Comparison of ENCODE assay signal across 22 cellular contexts in the genomic region with DNA sequence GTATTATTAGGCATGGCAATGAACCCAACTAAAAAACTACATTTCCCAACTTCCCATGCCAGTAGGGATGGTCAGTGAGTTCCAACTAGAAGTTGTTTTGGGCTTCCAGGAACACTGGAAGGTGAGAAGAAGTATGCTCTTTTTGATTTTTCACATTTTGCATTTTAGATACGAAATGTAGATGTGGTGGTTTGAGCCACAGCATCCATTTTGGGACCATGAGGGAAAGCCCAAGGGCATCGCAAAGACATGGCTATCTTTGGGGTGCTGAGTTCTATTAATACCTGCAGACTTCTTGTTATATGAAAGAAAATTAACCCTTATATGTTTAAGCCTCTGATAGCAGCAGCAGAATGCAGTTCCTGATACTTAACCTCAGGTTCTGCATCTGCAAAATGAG.
DNase-seq lines count a peak whose midpoint lies in the region; ATAC-seq, FAIRE-seq and TF ChIP-seq lines count a peak whose summit lies in the region.
"Had no signal": no experiment of that assay in that cellular context is flagged by ENCODE, and none has a peak within 500 bp of the region (broad histone marks: within the 10 kb centered on the region; RNA-seq: fewer than 3 reads in every experiment).

No MANE protein-coding gene starts in this region.

- H3K56ac ChIP-seq in H1 (replicated peaks; ENCODE audit: insufficient read length, low read depth, low read length), result no peak overlapping the region

- H2BK15ac ChIP-seq in H1 (ENCODE audit: low read length), result no peak overlapping the region

- peaks cover 9 to 97% of the 10 kb centered on the region in 2 experiments for H3K79me2 ChIP-seq in H1 (ENCODE audit: control insufficient read depth in 1 of 2, insufficient read depth in 2 of 2, low read length in 2 of 2)

- no peak overlapping the region for H2AK5ac ChIP-seq in H1 (ENCODE audit: low read depth, low read length)

- H3K23ac ChIP-seq in H1 (ENCODE audit: insufficient read length), result no peak overlapping the region

- H3K79me1 ChIP-seq in H1 (ENCODE audit: low read depth, low read length), result peaks cover 8% of the 10 kb centered on the region; the same call in 1 of the 2 replicates

- H3K4me3 Mint-ChIP-seq in nephron progenitor cell, result no peak overlapping the region
- H3K4me3 Mint-ChIP-seq: B cell; CD4-positive, alpha-beta T cell; CD8-positive, alpha-beta T cell had no signal

- FAIRE-seq in H1 (lab: Jason Lieb, UNC), result no peak
- FAIRE-seq: A549, D721Med, G401.6, GM12878, GM12892, GM18507 had no signal

- TF ChIP-seq EP300 in H1 (IDR thresholded peaks at IDR 0.05; ENCODE audit: borderline replicate concordance in 1 of 2, low read depth in 2 of 2, low read length in 2 of 2), result no peak

- H3K9me3 ChIP-seq in HEK293 (ENCODE audit: control insufficient read depth, insufficient read depth, low read depth, low read length), result no peaks in the 10 kb centered on the region
- no peaks in the 10 kb centered on the region for H3K9me3 ChIP-seq in H1 (ENCODE audit: insufficient read depth in 2 of 2, low read depth in 1 of 2, low read length in 1 of 2)
- H3K9me3 ChIP-seq: A549, Caco-2 had no signal

- TF ChIP-seq CTCF in HEK293 (tag by site-specific recombination; IDR thresholded peaks at IDR 0.05) (no peak), H1 (IDR thresholded peaks at IDR 0.05; ENCODE audit: control extremely low read depth in 1 of 3, insufficient read depth in 1 of 3, low read depth in 1 of 3, low read length in 3 of 3) (no peak), nephron progenitor cell (IDR thresholded peaks at IDR 0.05) (no peak), GM10266 (IDR thresholded peaks at IDR 0.05; ENCODE audit: control insufficient read depth, insufficient read depth, low read depth, missing control alignments) (no peak)

- no peak overlapping the region for H3K27ac ChIP-seq in HEK293 (ENCODE audit: extremely low read depth, low read depth, low read length)
- no peak overlapping the region for H3K27ac ChIP-seq in H1 (ENCODE audit: low read depth, low read length)
- H3K27ac ChIP-seq: 22Rv1; A549; BLaER1 treated with 17β-estradiol and CSF1 and Interleukin-3, amounts not matched to agents 10 nM and 100 nM; C4-2B had no signal

- no peaks in the 10 kb centered on the region for H3K23me2 ChIP-seq in H1 (ENCODE audit: low read depth, low read length)

- no peak overlapping the region for H2AFZ ChIP-seq in H1 (ENCODE audit: low read length)

- H3K36me3 Mint-ChIP-seq in nephron progenitor cell (ENCODE audit: low read depth), result peaks cover 53% of the 10 kb centered on the region
- H3K36me3 Mint-ChIP-seq: CD8-positive, alpha-beta T cell had no signal

- H2BK120ac ChIP-seq in H1 (replicated peaks; ENCODE audit: low read depth, low read length), result no peak overlapping the region

- intact Hi-C loops in left cardiac atrium (cut with DNase I), result no loop called here

- DNase-seq in H1 (ENCODE audit: low read depth in 1 of 2, low spot score in 2 of 2) (no peak), nephron progenitor cell (no peak), GM10266 (ENCODE audit: extremely low spot score) (no peak), left cardiac atrium (no peak)
- DNase-seq: AML-193; Caco-2; Calu3; CD4-positive, alpha-beta T cell; CD8-positive, alpha-beta T cell; DMS79 treated with DMSO at 0.1 percent for 48 hours; GF-D8 had no signal

- no peak overlapping the region for H3K4ac ChIP-seq in H1 (replicated peaks; ENCODE audit: insufficient read length, low read depth, low read length)

- H4K5ac ChIP-seq in H1 (ENCODE audit: insufficient read length, low read depth, low read length), result no peak overlapping the region

- H4K91ac ChIP-seq in H1 (replicated peaks; ENCODE audit: insufficient read length, low read length), result no peak overlapping the region

- no peaks in the 10 kb centered on the region for H3K27me3 ChIP-seq in H1 (replicated peaks in 1 of 4; ENCODE audit: control insufficient read depth in 3 of 4, extremely low read depth in 1 of 4, insufficient read depth in 3 of 4, low read length in 3 of 4)
- H3K27me3 ChIP-seq: BLaER1 treated with 17β-estradiol and CSF1 and Interleukin-3, amounts not matched to agents 10 nM and 100 nM had no signal

- H3K4me1 ChIP-seq in HEK293 (ENCODE audit: control insufficient read depth, insufficient read depth, low read length) (peaks cover 17% of the 10 kb centered on the region), H1 (replicated peaks in 1 of 4; ENCODE audit: control insufficient read depth in 3 of 4, insufficient read depth in 4 of 4, low read length in 3 of 4) (peaks cover 0 to 10% (median 7%) of the 10 kb centered on the region in 4 experiments; a peak in 4 of 7 replicates)
- H3K4me1 ChIP-seq: BLaER1 treated with 17β-estradiol and CSF1 and Interleukin-3, amounts not matched to agents 10 nM and 100 nM had no signal

- no peak overlapping the region for H3K9ac ChIP-seq in H1 (replicated peaks in 1 of 4; ENCODE audit: extremely low read depth in 1 of 4, low read depth in 3 of 4, low read length in 3 of 4)
- H3K9ac ChIP-seq: BLaER1 treated with 17β-estradiol and CSF1 and Interleukin-3, amounts not matched to agents 10 nM and 100 nM had no signal

- no peak for ATAC-seq in left cardiac atrium
- ATAC-seq: A549; CD8-positive, alpha-beta T cell; GM12878 had no signal

- CTCF ChIA-PET in HEK293 (lab: Yijun Ruan, JAX), result interaction anchor here (1.3 kb wide), 1 partner anchor 9 kb away, joined by 3 read pairs; no protein-coding TSS in a partner anchor
- CTCF ChIA-PET in H1 (lab: Charles Lee; ENCODE audit: partially characterized antibody), result no interaction called here

- H3K36me3 ChIP-seq in HEK293 (ENCODE audit: control insufficient read depth in 2 of 2, insufficient read depth in 1 of 2, low read length in 2 of 2) (no peaks in the 10 kb centered on the region), H1 (ENCODE audit: control insufficient read depth in 2 of 4, insufficient read depth in 4 of 4, low read length in 3 of 4) (peaks cover 0 to 13% (median 3%) of the 10 kb centered on the region in 4 experiments; a peak in 4 of 8 replicates)

- H4K20me1 ChIP-seq in H1 (replicated peaks in 1 of 2; ENCODE audit: control insufficient read depth in 1 of 2, insufficient read depth in 2 of 2, low read length in 2 of 2), result peaks cover 11 to 26% of the 10 kb centered on the region in 2 experiments
- H4K20me1 ChIP-seq: BLaER1 treated with 17β-estradiol and CSF1 and Interleukin-3, amounts not matched to agents 10 nM and 100 nM had no signal

- no peak overlapping the region for H4K8ac ChIP-seq in H1 (ENCODE audit: extremely low read depth, insufficient read depth, low read length)

- TF ChIP-seq POLR2A in H1 (IDR thresholded peaks at IDR 0.05; ENCODE audit: control extremely low read depth in 1 of 2, low read depth in 2 of 2, low read length in 2 of 2), result no peak

- H3K27me3 Mint-ChIP-seq in nephron progenitor cell (ENCODE audit: low read depth, poor library complexity), result no peaks in the 10 kb centered on the region
- H3K27me3 Mint-ChIP-seq: CD4-positive, alpha-beta T cell had no signal

- POLR2A ChIA-PET in HEK293 (lab: Yijun Ruan, JAX) (no interaction called here), H1 (lab: Charles Lee; ENCODE audit: partially characterized antibody) (no interaction called here)

- no peaks in the 10 kb centered on the region for H3K9me3 Mint-ChIP-seq in nephron progenitor cell
- H3K9me3 Mint-ChIP-seq: CD4-positive, alpha-beta T cell had no signal

- H3K4me3 ChIP-seq in HEK293 (ENCODE audit: low read depth, low read length), result no peak overlapping the region
- no peak overlapping the region for H3K4me3 ChIP-seq in H1 (ENCODE audit: extremely low read depth in 1 of 4, insufficient read depth in 2 of 4, low read depth in 3 of 4, low read length in 4 of 4)
- H3K4me3 ChIP-seq: A549; BLaER1 treated with 17β-estradiol and CSF1 and Interleukin-3, amounts not matched to agents 10 nM and 100 nM; GM12878 had no signal

- H3K4me2 ChIP-seq in H1 (ENCODE audit: insufficient read depth in 1 of 2, low read depth in 2 of 2, low read length in 2 of 2), result no peak overlapping the region
- H3K4me2 ChIP-seq: A549; BLaER1 treated with 17β-estradiol and CSF1 and Interleukin-3, amounts not matched to agents 10 nM and 100 nM had no signal

- peak overlapping the region; percentile 26 for H3K27ac Mint-ChIP-seq in nephron progenitor cell
- H3K27ac Mint-ChIP-seq: B cell; CD4-positive, alpha-beta T cell; CD8-positive, alpha-beta T cell had no signal

- WGBS in H1 (ENCODE audit: extremely low coverage in 1 of 2, insufficient coverage in 1 of 2, insufficient read length in 1 of 2, insufficient replicate concordance in 2 of 2, low coverage in 1 of 2, low lambda C conversion rate in 2 of 2, missing lambda C conversion rate in 1 of 2), 2 experiments, result 89% methylated on average over 2 of the region's 2 CpGs; no CpG with 5 or more reads in 1 of the 2 experiments

- H2BK20ac ChIP-seq in H1 (ENCODE audit: low read length), result no peak overlapping the region

- H2BK12ac ChIP-seq in H1 (ENCODE audit: low read depth, low read length), result no peak overlapping the region

- TF ChIP-seq RAD21 in H1 (IDR thresholded peaks at IDR 0.05 in 1 of 2, conservative IDR thresholded peaks at IDR 0.05 in 1 of 2; ENCODE audit: low read depth in 2 of 2, low read length in 2 of 2), result no peak

- no peak overlapping the region for H3K14ac ChIP-seq in H1 (ENCODE audit: insufficient read length)

- no peak overlapping the region for H2BK5ac ChIP-seq in H1 (ENCODE audit: low read depth, low read length)

- no peak overlapping the region for H3K18ac ChIP-seq in H1 (ENCODE audit: extremely low read depth, low read length)

- peaks cover 14% of the 10 kb centered on the region for H3K4me1 Mint-ChIP-seq in nephron progenitor cell
- H3K4me1 Mint-ChIP-seq: B cell had no signal

TF ChIP-seq in HEK293, 187 proteins besides CTCF, POLR2A, EP300 and RAD21 (continues in another document):
- TF ChIP-seq ZNF580 (tag by site-specific recombination; IDR thresholded peaks at IDR 0.05), result peak; percentile 76

TF ChIP-seq in H1, 55 proteins besides CTCF, POLR2A, EP300 and RAD21:
- TF ChIP-seq KDM1A (IDR thresholded peaks at IDR 0.05; ENCODE audit: borderline replicate concordance, low read length) (peak; percentile 86), SAP30 (IDR thresholded peaks at IDR 0.05; ENCODE audit: insufficient read depth, insufficient replicate concordance, low read length) (no peak), HDAC2 (IDR thresholded peaks at IDR 0.05; ENCODE audit: borderline replicate concordance in 1 of 2, low read depth in 2 of 2, low read length in 2 of 2) (peak in 1 of 2 experiments; percentile 89; a peak in 1 of 4 replicates)
